Comparison of ENCODE assay signal across 8 cellular contexts in the genomic region with DNA sequence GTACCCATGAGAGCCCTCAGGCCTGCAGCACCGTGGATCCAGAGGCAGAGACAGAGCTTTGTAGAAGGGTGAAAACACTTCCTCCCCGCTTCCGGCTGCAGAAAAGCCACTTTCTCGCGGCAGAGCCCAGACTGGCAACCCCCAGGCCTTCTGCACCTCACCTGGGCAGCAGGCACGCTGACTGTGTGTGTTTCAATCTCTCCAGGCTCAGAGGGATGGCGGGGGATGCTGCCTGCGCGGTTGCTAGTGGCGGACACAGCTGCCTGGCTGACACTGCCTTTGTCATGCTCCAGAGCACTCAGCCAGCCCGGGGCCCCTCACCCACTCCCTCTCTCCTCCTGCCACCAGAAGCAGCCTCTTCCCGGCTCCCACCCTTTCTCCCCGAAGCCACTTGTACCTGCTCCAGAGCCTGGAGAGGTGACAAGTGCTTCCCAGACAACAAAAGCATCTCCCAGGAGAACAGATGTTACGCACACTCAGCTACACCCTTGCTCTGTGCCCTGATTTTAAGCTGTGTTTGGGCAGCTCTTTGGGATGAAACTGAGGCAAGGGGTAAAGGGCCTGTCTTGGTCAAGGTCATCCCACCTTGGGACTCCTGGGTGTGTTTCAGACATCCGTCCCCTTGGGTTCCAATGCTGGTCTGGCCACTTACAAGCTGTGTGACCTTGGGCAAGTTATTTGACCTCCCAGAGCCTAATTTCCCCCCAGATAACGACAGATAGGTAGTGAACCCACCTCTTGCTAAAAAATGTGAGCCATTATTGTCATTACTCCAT. TPM values are rescaled to one million over a fixed set of nuclear protein-coding genes. Genes with fewer than 3 reads are reported as not detected.
DNase-seq lines count a peak whose midpoint lies in the region; ATAC-seq and TF ChIP-seq lines count a peak whose summit lies in the region.

No MANE protein-coding gene starts in this region.

- DNase-seq in activated T-cell treated with anti-CD3 and anti-CD28 coated beads for 48 hours (ENCODE audit: low read depth) (peak; percentile 20), activated T-cell treated with anti-CD3 and anti-CD28 coated beads for 4 hours (no peak), SK-N-MC (ENCODE audit: low read depth, low spot score) (no peak), cardiac fibroblast (ENCODE audit: low read depth in 2 of 2) (no peak), aorta (no peak), ACHN (no peak)

- H3K9me3 ChIP-seq in SK-N-MC (ENCODE audit: low read depth, low read length) (no peaks in the 10 kb centered on the region), mucosa of rectum (ENCODE audit: control insufficient read depth in 2 of 2, low read length in 2 of 2) (no peaks in the 10 kb centered on the region), aorta (ENCODE audit: control insufficient read depth, low read length) (no peaks in the 10 kb centered on the region)

- H3K4me3 ChIP-seq in SK-N-MC (no peak overlapping the region), cardiac fibroblast (replicated peaks in 1 of 2; ENCODE audit: low read depth in 2 of 2, low read length in 2 of 2) (peak overlapping the region; percentile 54 to 68), mucosa of rectum (ENCODE audit: low read length in 2 of 2) (peak overlapping the region; percentile 74 to 84), aorta (ENCODE audit: low read length in 2 of 2) (no peak overlapping the region)

- WGBS in aorta, 2 donors, result 89% methylated on average over 16 of the region's 16 CpGs

- H3K4me1 ChIP-seq in mucosa of rectum (ENCODE audit: control insufficient read depth in 2 of 2, insufficient read depth in 2 of 2, low read length in 2 of 2), result peaks cover 6 to 8% of the 10 kb centered on the region in 2 donors
- H3K4me1 ChIP-seq in aorta (ENCODE audit: control insufficient read depth in 1 of 2, insufficient read depth in 2 of 2, low read length in 2 of 2), result no peaks in the 10 kb centered on the region

- TF ChIP-seq CTCF in cardiac fibroblast (IDR thresholded peaks at IDR 0.05; ENCODE audit: low read depth, low read length), result no peak

- H3K27ac ChIP-seq in SK-N-MC (peak overlapping the region; percentile 71; the same call in 1 of the 2 replicates), mucosa of rectum (ENCODE audit: low read depth in 2 of 2, low read length in 2 of 2) (peak overlapping the region; percentile 75 to 76), aorta (ENCODE audit: low read depth in 1 of 2, low read length in 2 of 2) (peak overlapping the region; percentile 37 to 72)

- in situ Hi-C loops in ACHN (cut with HindIII; ENCODE audit: low pct_ligation_motif_present, low pct_unique_long_range_greater_than_20kb, low sequenced_read_pairs), result no loop called here

- peaks cover 0 to 5% of the 10 kb centered on the region in 2 donors for H3K27me3 ChIP-seq in mucosa of rectum (ENCODE audit: control insufficient read depth in 2 of 2, insufficient read depth in 2 of 2, low read length in 2 of 2)
- no peaks in the 10 kb centered on the region for H3K27me3 ChIP-seq in aorta (ENCODE audit: control insufficient read depth in 1 of 2, insufficient read depth in 2 of 2, low read length in 1 of 2)

- ATAC-seq in aorta (ENCODE audit: low FRiP score) (no peak), HG03565 (IDR thresholded peaks at IDR 0.05; ENCODE audit: unreplicated experiment) (no peak)

- H3K9ac ChIP-seq in SK-N-MC (ENCODE audit: insufficient read length) (no peak overlapping the region), mucosa of rectum (ENCODE audit: low read depth in 1 of 2, low read length in 2 of 2) (peak overlapping the region; percentile 52 to 58)

- intact Hi-C loops in aorta (cut with DNase I), result no loop called here

- no peaks in the 10 kb centered on the region for H3K36me3 ChIP-seq in SK-N-MC (ENCODE audit: insufficient read depth, low read length)
- no peaks in the 10 kb centered on the region for H3K36me3 ChIP-seq in mucosa of rectum (ENCODE audit: control insufficient read depth in 2 of 2, insufficient read depth in 2 of 2, low read length in 2 of 2)
- H3K36me3 ChIP-seq in aorta (ENCODE audit: control insufficient read depth in 1 of 2, insufficient read depth in 2 of 2, low read length in 1 of 2), result no peaks in the 10 kb centered on the region

RNA-seq across cellular contexts. Expression of gene GLIS2, which starts 9.2 kb away (rescaled TPM):
- 10 to 100 TPM; 37.3 to 72.6 TPM for total RNA-seq in aorta
- 10 to 100 TPM; 12.3 to 21.3 TPM for polyA plus RNA-seq in aorta

RNA-seq across cellular contexts. Expression of gene TFAP4, which starts 33.8 kb away (rescaled TPM):
- total RNA-seq in aorta, result 1 to 10 TPM; 3.8 to 8.0 TPM
- 1 to 10 TPM; 1.0 to 2.9 TPM for polyA plus RNA-seq in aorta

RNA-seq across cellular contexts. Expression of gene PAM16, which starts 44.5 kb away (rescaled TPM):
- 10 to 100 TPM; 23.6 to 25.5 TPM for total RNA-seq in aorta
- 10 to 100 TPM; 41.7 to 65.2 TPM for polyA plus RNA-seq in aorta

Comparison
In these comparisons a context has a peak if more than half of its experiments do, and no peak if none do; other contexts are left out.
1. H3K4me3 ChIP-seq: peak in cardiac fibroblast (2 of 2) and mucosa of rectum (2 of 2); none in SK-N-MC (single experiment) and aorta (0 of 2).
2. Peak in every context shown above with its lines, with median percentiles within 50 percentile points of each other: H3K27ac ChIP-seq.